In genomic region chr17:2041561-2042354, GRCh38 we compare ENCODE assay signal across 8 cellular contexts. TPM values are rescaled to one million over a fixed set of nuclear protein-coding genes. Genes with fewer than 3 reads are reported as not detected.
A peak's percentile ranks its signal among the peaks of the same experiment; 100 is the strongest.
DNase-seq lines count a peak whose midpoint lies in the region; TF ChIP-seq lines count a peak whose summit lies in the region.

Gene OVCA2, plus strand, starts transcription at chr17:2042022. Its CDS starts 26 bp downstream, at chr17:2042048.

- H2AK5ac ChIP-seq in H9 (ENCODE audit: insufficient read length, low read length): no peak within 1 kb of the TSS

- no peak within 1 kb of the TSS for H2BK20ac ChIP-seq in H9 (ENCODE audit: low read depth, low read length, poor library complexity, severe bottlenecking)

- peak within 1 kb of the TSS; percentile 87 for H3K4me3 ChIP-seq in MM.1S (ENCODE audit: low read length)
- peak within 1 kb of the TSS; percentile 75 for H3K4me3 ChIP-seq in SJSA1
- H3K4me3 ChIP-seq in neutrophil (ENCODE audit: low read depth in 1 of 2, low read length in 1 of 2): peak within 1 kb of the TSS; percentile 78 to 96

- H3K23me2 ChIP-seq in H9 (ENCODE audit: insufficient read length, low read depth, low read length, poor library complexity, severe bottlenecking): peaks cover 9% of the 10 kb centered on the region

- peak within 1 kb of the TSS; percentile 90 to 92 for H3K4me3 Mint-ChIP-seq in H9

- H2BK120ac ChIP-seq in H9 (ENCODE audit: low read depth, low read length, poor library complexity, severe bottlenecking): no peak within 1 kb of the TSS

- peak; percentile 62 for TF ChIP-seq CTCF in H9 (conservative IDR thresholded peaks at IDR 0.05)
- TF ChIP-seq CTCF in MM.1S (IDR thresholded peaks at IDR 0.05; ENCODE audit: low read length): peak; percentile 31
- no peak for TF ChIP-seq CTCF in neutrophil (IDR thresholded peaks at IDR 0.05)

- no peak within 1 kb of the TSS for H4K5ac ChIP-seq in H9 (ENCODE audit: insufficient read length, low read depth, low read length)

- no peak within 1 kb of the TSS for H2AFZ ChIP-seq in H9 (ENCODE audit: low read length)
- H2AFZ ChIP-seq in MM.1S (ENCODE audit: low read length): peak within 1 kb of the TSS; percentile 82

- H3K23ac ChIP-seq in H9 (ENCODE audit: insufficient read length, low read depth, low read length): no peak within 1 kb of the TSS

- H3K9ac ChIP-seq in H9 (ENCODE audit: extremely low read depth, insufficient read length, low read length): peak within 1 kb of the TSS; percentile 21
- peak within 1 kb of the TSS; percentile 93 for H3K9ac ChIP-seq in MM.1S (ENCODE audit: low read length)

- H2BK15ac ChIP-seq in H9 (ENCODE audit: low read depth, low read length): no peak within 1 kb of the TSS

- H3K27me3 ChIP-seq in H9 (ENCODE audit: insufficient read depth, low read length): no peaks in the 10 kb centered on the region
- H3K27me3 ChIP-seq in MM.1S (replicated peaks; ENCODE audit: insufficient read depth, low read length): no peaks in the 10 kb centered on the region
- no peaks in the 10 kb centered on the region for H3K27me3 ChIP-seq in SJSA1 (replicated peaks)
- H3K27me3 ChIP-seq in neutrophil: peaks cover 5% of the 10 kb centered on the region

- H3K27ac ChIP-seq in H9 (ENCODE audit: insufficient read length, low read depth, low read length): no peak within 1 kb of the TSS
- H3K27ac ChIP-seq in MM.1S (ENCODE audit: low read length): peak within 1 kb of the TSS; percentile 42; the same call in 1 of the 2 replicates
- peak within 1 kb of the TSS; percentile 87 for H3K27ac ChIP-seq in SJSA1
- peak within 1 kb of the TSS; percentile 78 for H3K27ac ChIP-seq in neutrophil

- peaks cover 14% of the 10 kb centered on the region for H3K27me3 Mint-ChIP-seq in H9 (ENCODE audit: low read depth)

- H3K4ac ChIP-seq in H9 (ENCODE audit: low read depth, low read length): no peak within 1 kb of the TSS

- H3K56ac ChIP-seq in H9 (ENCODE audit: insufficient read length, low read depth, low read length): no peak within 1 kb of the TSS

- H3K4me1 Mint-ChIP-seq in H9: peaks cover 7 to 11% of the 10 kb centered on the region in 2 experiments

- no CpG with 5 or more reads among the region's 91 CpGs for WGBS in H9 (ENCODE audit: extremely low coverage, insufficient read length, low lambda C conversion rate)

- H3K9me2 ChIP-seq in MM.1S (replicated peaks; ENCODE audit: insufficient read depth, low read length): no peaks in the 10 kb centered on the region

- H3K4me2 ChIP-seq in H9 (ENCODE audit: insufficient read depth, insufficient read length, low read length) (peak within 1 kb of the TSS; percentile 74), MM.1S (ENCODE audit: low read depth, low read length) (peak within 1 kb of the TSS; percentile 99)

- H3T11ph ChIP-seq in H9 (ENCODE audit: low read length): no peak within 1 kb of the TSS

- H3K9me3 ChIP-seq in H9 (ENCODE audit: control insufficient read depth, low read depth, low read length) (no peaks in the 10 kb centered on the region), MM.1S (replicated peaks; ENCODE audit: insufficient read depth, low read length) (no peaks in the 10 kb centered on the region), SJSA1 (replicated peaks) (no peaks in the 10 kb centered on the region), neutrophil (no peaks in the 10 kb centered on the region)

- H4K8ac ChIP-seq in H9 (replicated peaks; ENCODE audit: insufficient read length, low read depth, low read length): no peak within 1 kb of the TSS

- H4K20me1 ChIP-seq in H9 (ENCODE audit: control insufficient read depth, insufficient read depth, insufficient read length) (no peaks in the 10 kb centered on the region), MM.1S (ENCODE audit: insufficient read depth, low read length) (no peaks in the 10 kb centered on the region)

- peak within 1 kb of the TSS; percentile 81 to 96 (median 93); a peak in 5 of 7 replicates for H3K27ac Mint-ChIP-seq in H9

- no peaks in the 10 kb centered on the region for H3F3A ChIP-seq in MM.1S (ENCODE audit: insufficient read depth, low read length)

- H3K9me3 Mint-ChIP-seq in H9: no peaks in the 10 kb centered on the region

- H3K79me1 ChIP-seq in H9 (ENCODE audit: insufficient read depth, low read depth, low read length, poor library complexity, severe bottlenecking): no peaks in the 10 kb centered on the region

- H3K79me2 ChIP-seq in H9 (ENCODE audit: insufficient read depth, low read length) (no peaks in the 10 kb centered on the region), MM.1S (ENCODE audit: low read length) (peaks cover 23% of the 10 kb centered on the region)

- peak within 1 kb of the TSS; percentile 66 for H3K14ac ChIP-seq in H9 (ENCODE audit: insufficient read depth, low read length)

- no peak within 1 kb of the TSS for H2BK5ac ChIP-seq in H9 (ENCODE audit: insufficient read length, low read length)

- no peaks in the 10 kb centered on the region for H3K4me1 ChIP-seq in H9 (ENCODE audit: insufficient read depth, low read length)
- H3K4me1 ChIP-seq in MM.1S (ENCODE audit: low read length): peaks cover 8% of the 10 kb centered on the region; the same call in 1 of the 2 replicates
- H3K4me1 ChIP-seq in SJSA1 (replicated peaks): peaks cover 27% of the 10 kb centered on the region
- H3K4me1 ChIP-seq in neutrophil (ENCODE audit: control insufficient read depth in 1 of 2, insufficient read depth in 1 of 2, low read depth in 1 of 2, low read length in 1 of 2): peaks cover 18 to 24% of the 10 kb centered on the region in 2 experiments

- H2BK12ac ChIP-seq in H9 (ENCODE audit: insufficient read length, low read depth, low read length): no peak within 1 kb of the TSS

- H3K36me3 ChIP-seq in MM.1S (replicated peaks; ENCODE audit: insufficient read depth, low read length): no peaks in the 10 kb centered on the region
- peaks cover 44% of the 10 kb centered on the region for H3K36me3 ChIP-seq in SJSA1
- no peaks in the 10 kb centered on the region for H3K36me3 ChIP-seq in neutrophil

- H3K18ac ChIP-seq in H9 (ENCODE audit: insufficient read length, low read depth, low read length): peak within 1 kb of the TSS; percentile 69

- DNase-seq in GDM1 (lab: John Stamatoyannopoulos, UW) (peak; percentile 89), H9 (peak; percentile 98), MM.1S (peak; percentile 96), SJSA1 (ENCODE audit: low read depth in 1 of 2, low spot score in 2 of 2) (peak; percentile 93 to 95), foreskin melanocyte (peak; percentile 85), superior temporal gyrus (ENCODE audit: extremely low spot score) (peak; percentile 96)
- DNase-seq in activated naive CD4-positive, alpha-beta T cell (lab: John Stamatoyannopoulos, UW): peak; percentile 92 to 97 (median 94)

- peaks cover 7 to 23% (median 18%) of the 10 kb centered on the region in 3 experiments for H3K36me3 Mint-ChIP-seq in H9 (ENCODE audit: insufficient read depth in 1 of 3, low read depth in 3 of 3)

- H4K91ac ChIP-seq in H9 (ENCODE audit: insufficient read length, low read depth, low read length): no peak within 1 kb of the TSS

RNA-seq across cellular contexts. Expression of gene OVCA2, which starts in this region (rescaled TPM):
- 24.2 and 24.6 TPM in 2 replicates for total RNA-seq in H9 (2021)
- 66.0 and 79.9 TPM in 2 replicates for total RNA-seq in SJSA1 (2014; rRNA removed; shearing (Covaris generic))
